ENCODE assay signal across 39 cellular contexts in genomic region chr19:21260164-21260847, GRCh38.
"Had no signal": no experiment of that assay in that cellular context is flagged by ENCODE, and none has a peak within 500 bp of the region (broad histone marks: within the 10 kb centered on the region; RNA-seq: fewer than 3 reads in every experiment).

No MANE protein-coding gene starts in this region.

- H3K4me3 ChIP-seq: adrenal gland, ascending aorta, body of pancreas, breast epithelium, cardiac muscle cell had no signal

- H3K4me1 ChIP-seq: adrenal gland, ascending aorta, body of pancreas, breast epithelium had no signal

- H3K27me3 ChIP-seq: adrenal gland, ascending aorta, body of pancreas, brain microvascular endothelial cell, breast epithelium, cardiac muscle cell had no signal

- ATAC-seq: activated naive CD4-positive, alpha-beta T cell treated with anti-CD3 and anti-CD28 coated beads, Interleukin-2, amount 50 U/mL, for 72 hours; activated naive CD8-positive, alpha-beta T cell treated with anti-CD3 and anti-CD28 coated beads, Interleukin-2, amount 50 U/mL, for 24 hours; activated T-cell treated with anti-CD3 and anti-CD28 coated beads, Interleukin-2, amount 50 U/mL, for 4 hours; activated T-cell treated with anti-CD3 and anti-CD28 coated beads, Interleukin-2, amount 50 U/mL, for 72 hours; activated T-helper 17 cell treated with anti-CD3 and anti-CD28 coated beads, Interleukin-2, amount 50 U/mL, for 72 hours; body of pancreas had no signal

- H3K27ac ChIP-seq: adrenal gland, ascending aorta, body of pancreas, brain microvascular endothelial cell, breast epithelium, cardiac muscle cell had no signal

- H3K4me1 Mint-ChIP-seq: activated naive CD4-positive, alpha-beta T cell treated with anti-CD3 and anti-CD28 coated beads, Interleukin-2, amount 10 ng/mL, durations not matched to agents 7 days and 5 days; activated naive CD4-positive, alpha-beta T cell treated with anti-CD3 and anti-CD28 coated beads, Interleukin-2, amount 50 U/mL, for 24 hours; activated naive CD8-positive, alpha-beta T cell treated with anti-CD3 and anti-CD28 coated beads for 36 hours; activated naive CD8-positive, alpha-beta T cell treated with anti-CD3 and anti-CD28 coated beads, Interleukin-2, amount 10 ng/mL, durations not matched to agents 7 days and 5 days; activated naive CD8-positive, alpha-beta T cell treated with anti-CD3 and anti-CD28 coated beads, Interleukin-2, amount 50 U/mL, for 24 hours; activated T-helper 17 cell treated with anti-CD3 and anti-CD28 coated beads, Interleukin-2, amount 50 U/mL, for 72 hours; brain; central memory CD8-positive, alpha-beta T cell had no signal

- H3K9me3 ChIP-seq: adrenal gland, ascending aorta had no signal

- DNase-seq: activated effector memory CD4-positive, alpha-beta T cell treated with anti-CD3 and anti-CD28 coated beads, Interleukin-2, amount 50 U/mL, for 16 hours; activated effector memory CD4-positive, alpha-beta T cell treated with Interleukin-2 at 50 U/mL for 16 hours; activated gamma-delta T cell; activated gamma-delta T cell treated with Interleukin-2 at 50 U/mL for 16 hours; activated naive CD4-positive, alpha-beta T cell; activated naive CD4-positive, alpha-beta T cell treated with anti-CD3 and anti-CD28 coated beads for 36 hours; activated naive CD4-positive, alpha-beta T cell treated with anti-CD3 and anti-CD28 coated beads, Interleukin-2, amount 10 ng/mL, durations not matched to agents 7 days and 5 days; activated naive CD4-positive, alpha-beta T cell treated with anti-CD3 and anti-CD28 coated beads, Interleukin-2, amount 50 U/mL, for 16 hours; activated naive CD4-positive, alpha-beta T cell treated with Interleukin-2 at 50 U/mL for 16 hours; activated naive CD8-positive, alpha-beta T cell treated with anti-CD3 and anti-CD28 coated beads for 36 hours; activated naive CD8-positive, alpha-beta T cell treated with anti-CD3 and anti-CD28 coated beads, Interleukin-2, amount 10 ng/mL, durations not matched to agents 7 days and 5 days; activated naive CD8-positive, alpha-beta T cell treated with anti-CD3 and anti-CD28 coated beads, Interleukin-2, amount 50 U/mL, for 24 hours; activated T-cell treated with anti-CD3 and anti-CD28 coated beads, Interleukin-2, amount 50 U/mL, for 24 hours; activated T-cell treated with anti-CD3 and anti-CD28 coated beads, Interleukin-2, amount 50 U/mL, for 4 hours; activated T-cell treated with anti-CD3 and anti-CD28 coated beads, Interleukin-2, amount 50 U/mL, for 48 hours; activated T-cell treated with anti-CD3 and anti-CD28 coated beads, Interleukin-2, amount 50 U/mL, for 72 hours; adrenal gland; amniotic stem cell; amygdala; anterior cingulate cortex; aorta; body of pancreas; brain microvascular endothelial cell; caudate nucleus; central memory CD4-positive, alpha-beta T cell; cerebellar nuclear complex had no signal

- H3K27me3 Mint-ChIP-seq: activated naive CD4-positive, alpha-beta T cell treated with anti-CD3 and anti-CD28 coated beads, Interleukin-2, amount 10 ng/mL, durations not matched to agents 7 days and 5 days; activated naive CD4-positive, alpha-beta T cell treated with anti-CD3 and anti-CD28 coated beads, Interleukin-2, amount 50 U/mL, for 24 hours; activated naive CD8-positive, alpha-beta T cell; activated naive CD8-positive, alpha-beta T cell treated with anti-CD3 and anti-CD28 coated beads for 36 hours; activated naive CD8-positive, alpha-beta T cell treated with anti-CD3 and anti-CD28 coated beads, Interleukin-2, amount 10 ng/mL, durations not matched to agents 7 days and 5 days; activated naive CD8-positive, alpha-beta T cell treated with anti-CD3 and anti-CD28 coated beads, Interleukin-2, amount 50 U/mL, for 24 hours; activated T-cell treated with anti-CD3 and anti-CD28 coated beads, Interleukin-2, amount 50 U/mL, for 24 hours; central memory CD8-positive, alpha-beta T cell had no signal

- H3K9me3 Mint-ChIP-seq: activated naive CD4-positive, alpha-beta T cell treated with anti-CD3 and anti-CD28 coated beads, Interleukin-2, amount 50 U/mL, for 24 hours had no signal

- H3K27ac Mint-ChIP-seq: activated naive CD4-positive, alpha-beta T cell treated with anti-CD3 and anti-CD28 coated beads for 36 hours; activated naive CD4-positive, alpha-beta T cell treated with anti-CD3 and anti-CD28 coated beads, Interleukin-2, amount 10 ng/mL, durations not matched to agents 7 days and 5 days; activated naive CD4-positive, alpha-beta T cell treated with anti-CD3 and anti-CD28 coated beads, Interleukin-2, amount 50 U/mL, for 24 hours; activated naive CD4-positive, alpha-beta T cell treated with anti-CD3 and anti-CD28 coated beads, Interleukin-2, amount 50 U/mL, for 72 hours; activated naive CD8-positive, alpha-beta T cell; activated naive CD8-positive, alpha-beta T cell treated with anti-CD3 and anti-CD28 coated beads for 36 hours; activated naive CD8-positive, alpha-beta T cell treated with anti-CD3 and anti-CD28 coated beads, Interleukin-2, amount 10 ng/mL, durations not matched to agents 7 days and 5 days; activated naive CD8-positive, alpha-beta T cell treated with anti-CD3 and anti-CD28 coated beads, Interleukin-2, amount 50 U/mL, for 24 hours; activated T-cell treated with anti-CD3 and anti-CD28 coated beads, Interleukin-2, amount 50 U/mL, for 24 hours; activated T-cell treated with anti-CD3 and anti-CD28 coated beads, Interleukin-2, amount 50 U/mL, for 72 hours; activated T-helper 1 cell treated with anti-CD3 and anti-CD28 coated beads, Interleukin-12 subunit alpha, Interleukin-12 subunit beta, Interleukin-2, Interleukin-4 antibody, amounts not matched to agents 30 ng/mL and 10 ng/mL and 1 ng/mL, durations not matched to agents 14 hours and 24 hours and 36 hours; activated T-helper 17 cell treated with anti-CD3 and anti-CD28 coated beads, Interleukin-2, amount 50 U/mL, for 72 hours; activated T-helper 2 cell treated with anti-CD3 and anti-CD28 coated beads, Interferon-gamma antibody, Interleukin-2, Interleukin-4, amounts not matched to agents 10 μg/mL and 5 μg/mL and 100 μg/mL, durations not matched to agents 14 hours and 24 hours and 36 hours; brain had no signal

- H3K4me3 Mint-ChIP-seq: activated naive CD4-positive, alpha-beta T cell treated with anti-CD3 and anti-CD28 coated beads for 36 hours; activated naive CD4-positive, alpha-beta T cell treated with anti-CD3 and anti-CD28 coated beads, Interleukin-2, amount 10 ng/mL, durations not matched to agents 7 days and 5 days; activated naive CD4-positive, alpha-beta T cell treated with anti-CD3 and anti-CD28 coated beads, Interleukin-2, amount 50 U/mL, for 24 hours; activated naive CD8-positive, alpha-beta T cell; activated naive CD8-positive, alpha-beta T cell treated with anti-CD3 and anti-CD28 coated beads for 36 hours; activated naive CD8-positive, alpha-beta T cell treated with anti-CD3 and anti-CD28 coated beads, Interleukin-2, amount 10 ng/mL, durations not matched to agents 7 days and 5 days; activated naive CD8-positive, alpha-beta T cell treated with anti-CD3 and anti-CD28 coated beads, Interleukin-2, amount 50 U/mL, for 24 hours; activated T-cell treated with anti-CD3 and anti-CD28 coated beads, Interleukin-2, amount 50 U/mL, for 24 hours; activated T-cell treated with anti-CD3 and anti-CD28 coated beads, Interleukin-2, amount 50 U/mL, for 4 hours; activated T-cell treated with anti-CD3 and anti-CD28 coated beads, Interleukin-2, amount 50 U/mL, for 72 hours; activated T-helper 1 cell treated with anti-CD3 and anti-CD28 coated beads, Interleukin-12 subunit alpha, Interleukin-12 subunit beta, Interleukin-2, Interleukin-4 antibody, amounts not matched to agents 30 ng/mL and 10 ng/mL and 1 ng/mL, durations not matched to agents 14 hours and 24 hours and 36 hours; activated T-helper 17 cell treated with anti-CD3 and anti-CD28 coated beads, Interleukin-2, amount 50 U/mL, for 72 hours; brain; central memory CD8-positive, alpha-beta T cell had no signal

- H3K36me3 ChIP-seq: adrenal gland, ascending aorta, brain microvascular endothelial cell, breast epithelium, cardiac muscle cell had no signal

- H3K36me3 Mint-ChIP-seq: brain had no signal

- FAIRE-seq: astrocyte, bronchial epithelial cell had no signal
